Comparison of ENCODE assay signal across 11 cellular contexts in the genomic region with DNA sequence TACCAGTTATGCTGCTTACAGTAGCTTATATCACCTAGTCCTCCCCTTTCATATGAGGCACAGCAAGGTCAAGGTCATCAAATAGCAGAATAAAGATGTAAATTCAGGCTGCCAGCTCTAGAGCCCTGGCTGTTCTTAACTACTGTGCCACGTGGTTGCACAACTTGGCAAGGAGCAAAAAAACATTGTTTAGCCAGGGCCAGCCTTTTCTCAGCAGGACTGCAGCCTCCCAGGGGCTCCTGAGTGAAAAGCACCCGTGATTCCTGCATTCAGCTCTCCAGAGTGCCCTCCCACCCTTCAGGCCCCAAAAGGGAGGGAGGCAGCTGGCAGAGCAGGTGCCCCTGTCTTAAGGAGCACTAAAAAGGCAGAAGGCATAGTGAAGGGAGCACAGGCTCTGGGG. TPM values are rescaled to one million over a fixed set of nuclear protein-coding genes. Genes with fewer than 3 reads are reported as not detected.
DNase-seq lines count a peak whose midpoint lies in the region; ATAC-seq and TF ChIP-seq lines count a peak whose summit lies in the region.
"Had no signal": no experiment of that assay in that cellular context is flagged by ENCODE, and none has a peak within 500 bp of the region (broad histone marks: within the 10 kb centered on the region; RNA-seq: fewer than 3 reads in every experiment).

No MANE protein-coding gene starts in this region.

- WGBS in sigmoid colon, 2 donors = 12 to 51% methylated on average over 2 of the region's 2 CpGs

- no peak for TF ChIP-seq POLR2A in sigmoid colon (IDR thresholded peaks at IDR 0.05)

- peak; percentile 86 for ATAC-seq in left ventricle myocardium superior
- no peak for ATAC-seq in HG03521 (IDR thresholded peaks at IDR 0.05; ENCODE audit: unreplicated experiment)

- no peaks in the 10 kb centered on the region for H3K9me3 ChIP-seq in WERI-Rb-1 (ENCODE audit: severe bottlenecking)
- no peaks in the 10 kb centered on the region for H3K9me3 ChIP-seq in sigmoid colon

- intact Hi-C loops in left ventricle myocardium superior (cut with micrococcal nuclease) = no loop called here
- intact Hi-C loops in sigmoid colon (cut with DNase I) = loop anchor here (2.0 kb wide), 1 partner anchor 32 kb away; the partner anchor contains the start of gene TM9SF3

- no peak overlapping the region for H3K4me3 ChIP-seq in LNCaP clone FGC (ENCODE audit: low read depth, low read length)
- H3K4me3 ChIP-seq in WERI-Rb-1 (ENCODE audit: low read depth, low read length) = peak overlapping the region; percentile 16
- H3K4me3 ChIP-seq in sigmoid colon = no peak overlapping the region
- H3K4me3 ChIP-seq: skin epidermis had no signal

- DNase-seq in LNCaP clone FGC (ENCODE audit: low read depth) = peak; percentile 59
- peak; percentile 59 for DNase-seq in WERI-Rb-1
- peak; percentile 55 for DNase-seq in left ventricle myocardium superior
- peak; percentile 75 for DNase-seq in sigmoid colon
- no peak for DNase-seq in hepatic stellate cell (ENCODE audit: low spot score)
- DNase-seq in COLO668 (lab: John Stamatoyannopoulos, UW; ENCODE audit: unreplicated experiment) = no peak
- DNase-seq in stimulated activated CD4-positive, alpha-beta T cell treated with anti-CD3 and anti-CD28 coated beads, Interleukin-2, amount 100 ng/mL, for 24 hours = no peak
- DNase-seq: GDM1; stimulated activated naive CD4-positive, alpha-beta T cell treated with Interleukin-2 at 50 U/mL for 16 hours had no signal

- peaks cover 0 to 28% (median 21%) of the 10 kb centered on the region in 4 donors for H3K4me1 ChIP-seq in sigmoid colon

- H3K27ac ChIP-seq in WERI-Rb-1 = peak overlapping the region; percentile 81
- peak overlapping the region in 3 of 4 donors; percentile 66 to 73 (median 67) for H3K27ac ChIP-seq in sigmoid colon
- H3K27ac ChIP-seq: skin epidermis had no signal

- no peak for TF ChIP-seq EP300 in sigmoid colon (IDR thresholded peaks at IDR 0.05)

- H3K27me3 ChIP-seq in WERI-Rb-1 (ENCODE audit: insufficient read depth, low read depth, severe bottlenecking) = no peaks in the 10 kb centered on the region
- no peaks in the 10 kb centered on the region for H3K27me3 ChIP-seq in sigmoid colon

- TF ChIP-seq CTCF in LNCaP clone FGC (IDR thresholded peaks at IDR 0.05; ENCODE audit: control insufficient read depth, extremely low read depth, insufficient read depth) = no peak
- no peak for TF ChIP-seq CTCF in WERI-Rb-1 (IDR thresholded peaks at IDR 0.05; ENCODE audit: low read depth, low read length)
- no peak for TF ChIP-seq CTCF in sigmoid colon (IDR thresholded peaks at IDR 0.05)

- no peaks in the 10 kb centered on the region for H3K36me3 ChIP-seq in WERI-Rb-1
- no peaks in the 10 kb centered on the region for H3K36me3 ChIP-seq in sigmoid colon

RNA-seq across cellular contexts. Expression of gene TM9SF3, which starts 31.8 kb away (rescaled TPM):
- 75.4 TPM for total RNA-seq in left ventricle myocardium superior
- total RNA-seq in sigmoid colon = 100 to 1,000 TPM; 104 to 115 (median 108) TPM
- polyA plus RNA-seq in sigmoid colon = 10 to 100 TPM; 18.5 to 64.8 (median 25.2) TPM

Comparison
In these comparisons a context has a peak if more than half of its experiments do, and no peak if none do; other contexts are left out.
1. DNase-seq: peak in LNCaP clone FGC (single experiment), WERI-Rb-1 (single experiment), left ventricle myocardium superior (single experiment) and sigmoid colon (single experiment); none in hepatic stellate cell (single experiment), COLO668 (single experiment) and stimulated activated CD4-positive, alpha-beta T cell treated with anti-CD3 and anti-CD28 coated beads, Interleukin-2, amount 100 ng/mL, for 24 hours (0 of 2).